34 cellular contexts compared by ENCODE assay signal in the genomic region with DNA sequence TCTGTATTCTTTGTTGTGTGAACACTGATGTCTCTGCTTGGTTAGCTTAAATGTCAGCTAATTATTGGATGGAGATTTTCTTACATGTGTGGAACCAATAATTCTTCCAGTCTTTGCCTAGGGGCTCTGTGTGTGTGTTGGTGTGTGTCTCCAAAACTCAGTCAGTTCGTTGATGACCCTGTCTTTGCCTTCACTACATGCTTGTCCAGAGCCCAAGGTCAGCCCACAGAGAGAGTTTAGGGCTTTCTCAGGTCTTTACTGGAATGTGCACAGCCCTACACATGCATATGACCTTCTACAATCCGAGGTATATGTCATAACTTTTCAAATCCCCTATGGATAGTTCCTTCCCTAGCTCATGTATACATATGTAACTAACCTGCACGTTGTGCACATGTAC.
"Had no signal": no experiment of that assay in that cellular context is flagged by ENCODE, and none has a peak within 500 bp of the region (broad histone marks: within the 10 kb centered on the region; RNA-seq: fewer than 3 reads in every experiment).

No MANE protein-coding gene starts in this region.

- H3K27ac ChIP-seq: adrenal gland, ascending aorta, body of pancreas, brain microvascular endothelial cell, breast epithelium, cardiac muscle cell had no signal

- H3K27me3 ChIP-seq: adrenal gland, ascending aorta, body of pancreas, brain microvascular endothelial cell, breast epithelium, cardiac muscle cell had no signal

- H3K36me3 ChIP-seq: adrenal gland, ascending aorta, brain microvascular endothelial cell, breast epithelium, cardiac muscle cell had no signal

- H3K9me3 ChIP-seq: adrenal gland, ascending aorta, body of pancreas had no signal

- FAIRE-seq: astrocyte, bronchial epithelial cell had no signal

- H3K4me3 ChIP-seq: adrenal gland, ascending aorta, body of pancreas, breast epithelium, cardiac muscle cell had no signal

- H3K4me1 ChIP-seq: adrenal gland, ascending aorta, body of pancreas, breast epithelium had no signal

- ATAC-seq: activated naive CD4-positive, alpha-beta T cell treated with anti-CD3 and anti-CD28 coated beads, Interleukin-2, amount 50 U/mL, for 72 hours; activated naive CD8-positive, alpha-beta T cell treated with anti-CD3 and anti-CD28 coated beads, Interleukin-2, amount 50 U/mL, for 24 hours; activated T-cell treated with anti-CD3 and anti-CD28 coated beads, Interleukin-2, amount 50 U/mL, for 4 hours; activated T-cell treated with anti-CD3 and anti-CD28 coated beads, Interleukin-2, amount 50 U/mL, for 72 hours; activated T-helper 17 cell treated with anti-CD3 and anti-CD28 coated beads, Interleukin-2, amount 50 U/mL, for 72 hours; body of pancreas had no signal

- DNase-seq: activated effector memory CD4-positive, alpha-beta T cell treated with anti-CD3 and anti-CD28 coated beads, Interleukin-2, amount 50 U/mL, for 16 hours; activated effector memory CD4-positive, alpha-beta T cell treated with Interleukin-2 at 50 U/mL for 16 hours; activated gamma-delta T cell; activated gamma-delta T cell treated with Interleukin-2 at 50 U/mL for 16 hours; activated naive CD4-positive, alpha-beta T cell; activated naive CD4-positive, alpha-beta T cell treated with anti-CD3 and anti-CD28 coated beads for 36 hours; activated naive CD4-positive, alpha-beta T cell treated with anti-CD3 and anti-CD28 coated beads, Interleukin-2, amount 10 ng/mL, durations not matched to agents 7 days and 5 days; activated naive CD4-positive, alpha-beta T cell treated with anti-CD3 and anti-CD28 coated beads, Interleukin-2, amount 50 U/mL, for 16 hours; activated naive CD4-positive, alpha-beta T cell treated with Interleukin-2 at 50 U/mL for 16 hours; activated naive CD8-positive, alpha-beta T cell treated with anti-CD3 and anti-CD28 coated beads for 36 hours; activated naive CD8-positive, alpha-beta T cell treated with anti-CD3 and anti-CD28 coated beads, Interleukin-2, amount 10 ng/mL, durations not matched to agents 7 days and 5 days; activated naive CD8-positive, alpha-beta T cell treated with anti-CD3 and anti-CD28 coated beads, Interleukin-2, amount 50 U/mL, for 24 hours; activated T-cell treated with anti-CD3 and anti-CD28 coated beads, Interleukin-2, amount 50 U/mL, for 1 hour; activated T-cell treated with anti-CD3 and anti-CD28 coated beads, Interleukin-2, amount 50 U/mL, for 24 hours; activated T-cell treated with anti-CD3 and anti-CD28 coated beads, Interleukin-2, amount 50 U/mL, for 4 hours; activated T-cell treated with anti-CD3 and anti-CD28 coated beads, Interleukin-2, amount 50 U/mL, for 48 hours; activated T-cell treated with anti-CD3 and anti-CD28 coated beads, Interleukin-2, amount 50 U/mL, for 72 hours; adrenal gland; amniotic stem cell; amygdala; anterior cingulate cortex; aorta; body of pancreas; brain microvascular endothelial cell; caudate nucleus; central memory CD4-positive, alpha-beta T cell; cerebellar nuclear complex had no signal
